ENCODE assay signal across 8 cellular contexts in genomic region chr14:65238456-65238855, GRCh38.
A peak's percentile ranks its signal among the peaks of the same experiment; 100 is the strongest.
DNase-seq lines count a peak whose midpoint lies in the region; TF ChIP-seq lines count a peak whose summit lies in the region.

No MANE protein-coding gene starts in this region.

- no peak for TF ChIP-seq CTCF in retinal pigment epithelial cell (conservative IDR thresholded peaks at IDR 0.05; ENCODE audit: low read depth, low read length)
- no peak for TF ChIP-seq CTCF in progenitor cell of endocrine pancreas (IDR thresholded peaks at IDR 0.05; ENCODE audit: unreplicated experiment)

- no peaks in the 10 kb centered on the region for H3K36me3 ChIP-seq in SJSA1

- peak; percentile 79 for DNase-seq in GM04504 (ENCODE audit: low read depth)
- DNase-seq in SJSA1 (ENCODE audit: low read depth in 1 of 2, low spot score in 2 of 2): peak; percentile 83 to 86
- peak; percentile 77 for DNase-seq in fibroblast of gingiva (ENCODE audit: low read depth)
- peak; percentile 69 for DNase-seq in retinal pigment epithelial cell (ENCODE audit: low read depth)
- no peak for DNase-seq in NCI-H526 treated with DMSO at 0.1 percent for 48 hours (lab: John Stamatoyannopoulos, UW)
- DNase-seq in progenitor cell of endocrine pancreas (ENCODE audit: low spot score, unreplicated experiment): no peak
- DNase-seq in DMS 273 (lab: John Stamatoyannopoulos, UW; ENCODE audit: unreplicated experiment): no peak
- DNase-seq in posterior cingulate gyrus: no peak

- H3K27ac Mint-ChIP-seq in progenitor cell of endocrine pancreas: no peak overlapping the region

- H3K4me1 Mint-ChIP-seq in progenitor cell of endocrine pancreas (ENCODE audit: low read depth): peaks cover 11% of the 10 kb centered on the region

- intact Hi-C loops in posterior cingulate gyrus (cut with DNase I): no loop called here

- H3K4me3 ChIP-seq in SJSA1 (no peak overlapping the region), retinal pigment epithelial cell (ENCODE audit: low read length) (no peak overlapping the region)

- H3K9me3 ChIP-seq in SJSA1 (replicated peaks): no peaks in the 10 kb centered on the region

- peaks cover 52% of the 10 kb centered on the region for H3K4me1 ChIP-seq in SJSA1 (replicated peaks)

- H3K27ac ChIP-seq in SJSA1: peak overlapping the region; percentile 77

- no peaks in the 10 kb centered on the region for H3K9me3 Mint-ChIP-seq in progenitor cell of endocrine pancreas (ENCODE audit: low read depth)

- H3K27me3 ChIP-seq in SJSA1 (replicated peaks): no peaks in the 10 kb centered on the region

- H3K4me3 Mint-ChIP-seq in progenitor cell of endocrine pancreas (ENCODE audit: low read depth): no peak overlapping the region

- peaks cover 9% of the 10 kb centered on the region for H3K27me3 Mint-ChIP-seq in progenitor cell of endocrine pancreas

- H3K36me3 Mint-ChIP-seq in progenitor cell of endocrine pancreas (ENCODE audit: insufficient read depth): no peaks in the 10 kb centered on the region

Comparison
In these comparisons a context has a peak if more than half of its experiments do, and no peak if none do; other contexts are left out.
1. DNase-seq: peak in GM04504 (single experiment), SJSA1 (2 of 2), fibroblast of gingiva (single experiment) and retinal pigment epithelial cell (single experiment); none in NCI-H526 treated with DMSO at 0.1 percent for 48 hours (single experiment), progenitor cell of endocrine pancreas (single experiment), DMS 273 (single experiment) and posterior cingulate gyrus (0 of 10).